1 cellular context compared by ENCODE assay signal in genomic region chr10:114526497-114527238, GRCh38.
TF ChIP-seq lines count a peak whose summit lies in the region.

No MANE protein-coding gene starts in this region.

TF ChIP-seq in HepG2, 621 proteins besides CTCF, POLR2A, EP300 and RAD21 (continued from another document and continues in another):
- no peak for TF ChIP-seq TSC22D2 (CRISPR knock-in tag; IDR thresholded peaks at IDR 0.05; ENCODE audit: borderline replicate concordance)
- peak; percentile 79 for TF ChIP-seq ZNF614 (CRISPR knock-in tag; IDR thresholded peaks at IDR 0.05; ENCODE audit: borderline replicate concordance)
- TF ChIP-seq FOXP1 (IDR thresholded peaks at IDR 0.05): no peak
- no peak for TF ChIP-seq FOXP1 (CRISPR knock-in tag; IDR thresholded peaks at IDR 0.05)
- TF ChIP-seq KIAA2018 (CRISPR knock-in tag; IDR thresholded peaks at IDR 0.05; ENCODE audit: borderline replicate concordance): no peak
- TF ChIP-seq EED (CRISPR knock-in tag; IDR thresholded peaks at IDR 0.05): peak; percentile 85; the same call in 1 of the 2 replicates
- peak; percentile 31; the same call in 1 of the 2 replicates for TF ChIP-seq PBX2 (CRISPR knock-in tag; IDR thresholded peaks at IDR 0.05)
- peak; percentile 84; the same call in 1 of the 2 replicates for TF ChIP-seq ZNF292 (CRISPR knock-in tag; IDR thresholded peaks at IDR 0.05; ENCODE audit: borderline replicate concordance, low read depth)
- peak; percentile 35; the same call in 1 of the 2 replicates for TF ChIP-seq KLF15 (CRISPR knock-in tag; IDR thresholded peaks at IDR 0.05; ENCODE audit: borderline replicate concordance)
- TF ChIP-seq GATA4 (IDR thresholded peaks at IDR 0.05; ENCODE audit: borderline replicate concordance, low read depth): peak; percentile 78; the same call in 1 of the 2 replicates
- TF ChIP-seq RARG (CRISPR knock-in tag; IDR thresholded peaks at IDR 0.05; ENCODE audit: low read depth): no peak
- no peak for TF ChIP-seq ZNF296 (CRISPR knock-in tag; conservative IDR thresholded peaks at IDR 0.05)
- TF ChIP-seq RAD51 (IDR thresholded peaks at IDR 0.05; ENCODE audit: borderline replicate concordance): no peak
- peak; percentile 72; the same call in 1 of the 2 replicates for TF ChIP-seq MTA1 (CRISPR knock-in tag; IDR thresholded peaks at IDR 0.05; ENCODE audit: borderline replicate concordance)
- no peak for TF ChIP-seq FOXO4 (CRISPR knock-in tag; conservative IDR thresholded peaks at IDR 0.05)
- TF ChIP-seq PITX1 (CRISPR knock-in tag; IDR thresholded peaks at IDR 0.05): peak; percentile 80
- TF ChIP-seq ZNF713 (CRISPR knock-in tag; IDR thresholded peaks at IDR 0.05): no peak
- TF ChIP-seq EEA1 (CRISPR knock-in tag; IDR thresholded peaks at IDR 0.05; ENCODE audit: borderline replicate concordance): no peak
- TF ChIP-seq MIXL1 (CRISPR knock-in tag; IDR thresholded peaks at IDR 0.05): peak; percentile 32; the same call in 1 of the 2 replicates
- TF ChIP-seq NFRKB (IDR thresholded peaks at IDR 0.05): no peak
- TF ChIP-seq GTF3A (CRISPR knock-in tag; conservative IDR thresholded peaks at IDR 0.05): no peak
- TF ChIP-seq TARDBP (CRISPR knock-in tag; IDR thresholded peaks at IDR 0.05): 0 out of 2 replicates have a peak, but pooled peaks have one; percentile 33
- peak; percentile 71; the same call in 1 of the 2 replicates for TF ChIP-seq RFXAP (CRISPR knock-in tag; IDR thresholded peaks at IDR 0.05; ENCODE audit: borderline replicate concordance)
- TF ChIP-seq TAF1 (CRISPR knock-in tag; IDR thresholded peaks at IDR 0.05): peak; percentile 90
- peak; percentile 97 for TF ChIP-seq ZNF280D (CRISPR knock-in tag; IDR thresholded peaks at IDR 0.05)
- no peak for TF ChIP-seq KDM1A (CRISPR knock-in tag; IDR thresholded peaks at IDR 0.05)
- no peak for TF ChIP-seq ZNF737 (CRISPR knock-in tag; IDR thresholded peaks at IDR 0.05; ENCODE audit: borderline replicate concordance)
- TF ChIP-seq KAT8 (CRISPR knock-in tag; IDR thresholded peaks at IDR 0.05): peak; percentile 78
- no peak for TF ChIP-seq RELA (CRISPR knock-in tag; IDR thresholded peaks at IDR 0.05)
- no peak for TF ChIP-seq CHCHD3 (CRISPR knock-in tag; IDR thresholded peaks at IDR 0.05)
- TF ChIP-seq GLMP (CRISPR knock-in tag; IDR thresholded peaks at IDR 0.05; ENCODE audit: borderline replicate concordance): no peak
- TF ChIP-seq BRF2 (CRISPR knock-in tag; IDR thresholded peaks at IDR 0.05): peak; percentile 49; the same call in 1 of the 2 replicates
- peak; percentile 97 for TF ChIP-seq YEATS4 (CRISPR knock-in tag; IDR thresholded peaks at IDR 0.05; ENCODE audit: borderline replicate concordance)
- TF ChIP-seq MXD4 (CRISPR knock-in tag; IDR thresholded peaks at IDR 0.05): peak; percentile 88; the same call in 1 of the 2 replicates
- no peak for TF ChIP-seq ZSCAN30 (CRISPR knock-in tag; IDR thresholded peaks at IDR 0.05)
- no peak for TF ChIP-seq THAP8 (CRISPR knock-in tag; IDR thresholded peaks at IDR 0.05; ENCODE audit: borderline replicate concordance)
- TF ChIP-seq ARNTL (CRISPR knock-in tag; IDR thresholded peaks at IDR 0.05): peak; percentile 76
- TF ChIP-seq ZZZ3 (CRISPR knock-in tag; IDR thresholded peaks at IDR 0.05; ENCODE audit: borderline replicate concordance): peak; percentile 90; the same call in 1 of the 2 replicates
- no peak for TF ChIP-seq ZNF260 (CRISPR knock-in tag; IDR thresholded peaks at IDR 0.05; ENCODE audit: borderline replicate concordance, low read depth)
- TF ChIP-seq DBP (CRISPR knock-in tag; IDR thresholded peaks at IDR 0.05; ENCODE audit: not compliant biosample characterization): no peak
- TF ChIP-seq KAT7 (CRISPR knock-in tag; IDR thresholded peaks at IDR 0.05; ENCODE audit: borderline replicate concordance): 0 out of 2 replicates have a peak, but pooled peaks have one; percentile 79
- TF ChIP-seq RCOR2 (CRISPR knock-in tag; IDR thresholded peaks at IDR 0.05): peak; percentile 68; the same call in 1 of the 2 replicates
- peak; percentile 76 for TF ChIP-seq ZFP91 (CRISPR knock-in tag; IDR thresholded peaks at IDR 0.05; ENCODE audit: borderline replicate concordance)
- peak; percentile 84 for TF ChIP-seq SAP130 (CRISPR knock-in tag; IDR thresholded peaks at IDR 0.05; ENCODE audit: low read depth)
- peak; percentile 59 for TF ChIP-seq NCOA2 (CRISPR knock-in tag; IDR thresholded peaks at IDR 0.05)
- TF ChIP-seq CC2D1A (CRISPR knock-in tag; IDR thresholded peaks at IDR 0.05): no peak
